In the genomic region with DNA sequence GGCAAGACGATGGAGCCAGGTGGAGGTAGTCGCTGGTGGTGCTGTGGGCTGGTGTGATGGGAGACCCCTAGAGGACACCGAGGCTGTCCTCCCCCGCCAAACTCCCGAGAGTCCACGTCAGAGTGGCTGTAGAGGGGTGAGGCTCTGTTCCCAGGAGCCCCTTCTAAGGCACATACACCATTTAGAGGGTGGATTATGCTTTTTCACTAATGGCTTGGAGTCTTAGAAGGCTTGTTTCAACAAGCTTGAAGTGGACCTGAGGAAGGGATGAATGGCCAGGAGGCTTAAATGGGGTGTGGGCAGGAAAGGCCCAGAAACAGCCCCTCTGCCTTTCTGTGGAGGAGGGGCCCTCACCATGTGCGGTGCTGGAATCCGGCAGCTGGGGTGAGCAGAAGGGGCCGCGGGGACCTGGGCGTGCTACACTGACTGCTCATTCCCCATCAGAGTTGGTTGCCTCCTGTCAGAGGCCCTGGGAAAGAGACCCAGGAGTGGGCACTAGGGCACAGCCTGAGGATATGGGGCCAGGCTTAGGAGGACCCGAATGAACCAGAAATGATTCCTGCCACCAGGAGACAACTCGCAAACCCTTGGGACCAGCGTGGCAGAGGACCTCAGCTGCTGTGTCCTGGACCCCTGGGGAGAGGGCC, we compare ENCODE assay signal across 13 cellular contexts.
DNase-seq lines count a peak whose midpoint lies in the region; ATAC-seq, FAIRE-seq and TF ChIP-seq lines count a peak whose summit lies in the region.
"Had no signal": no experiment of that assay in that cellular context is flagged by ENCODE, and none has a peak within 500 bp of the region (broad histone marks: within the 10 kb centered on the region; RNA-seq: fewer than 3 reads in every experiment).

No MANE protein-coding gene starts in this region.

- H3K4me1 ChIP-seq in GM23338 (ENCODE audit: insufficient read depth) = no peaks in the 10 kb centered on the region
- H3K4me1 ChIP-seq in spleen = peaks cover 0 to 31% (median 19%) of the 10 kb centered on the region in 6 donors

- no peak overlapping the region for H3K4me3 Mint-ChIP-seq in GM23338
- H3K4me3 Mint-ChIP-seq in glutamatergic neuron (ENCODE audit: unreplicated experiment) = peak overlapping the region; percentile 58

- H3K4me1 Mint-ChIP-seq in GM23338 (peaks cover 11% of the 10 kb centered on the region; the same call in 2 of the 3 replicates), glutamatergic neuron (ENCODE audit: low read depth, unreplicated experiment) (peaks cover 64% of the 10 kb centered on the region)

- no peak for FAIRE-seq in GM19239 (lab: Jason Lieb, UNC)

- no peaks in the 10 kb centered on the region for H3K9me3 ChIP-seq in spleen
- H3K9me3 ChIP-seq: Peyer's patch had no signal

- no peaks in the 10 kb centered on the region for H3K9me2 ChIP-seq in GM23338 (ENCODE audit: insufficient read depth)

- H3K4me2 ChIP-seq in GM23338 = no peak overlapping the region

- H3K36me3 Mint-ChIP-seq in GM23338 (ENCODE audit: low read depth) (no peaks in the 10 kb centered on the region), glutamatergic neuron (ENCODE audit: unreplicated experiment) (no peaks in the 10 kb centered on the region)

- H3K27ac ChIP-seq in GM23338 (ENCODE audit: low read depth) (no peak overlapping the region), spleen (no peak overlapping the region)
- H3K27ac ChIP-seq: Peyer's patch had no signal

- H3K27me3 ChIP-seq in GM23338 (ENCODE audit: insufficient read depth) (no peaks in the 10 kb centered on the region), spleen (replicated peaks in 1 of 7) (no peaks in the 10 kb centered on the region)
- H3K27me3 ChIP-seq: Peyer's patch had no signal

- H3F3A ChIP-seq in GM23338 (replicated peaks; ENCODE audit: low read depth) = no peaks in the 10 kb centered on the region

- ATAC-seq in GM23338 (peak; percentile 63), GM19463 (IDR thresholded peaks at IDR 0.05; ENCODE audit: unreplicated experiment) (no peak), HG03378 (IDR thresholded peaks at IDR 0.05; ENCODE audit: unreplicated experiment) (no peak)

- H3K9me3 Mint-ChIP-seq in GM23338 (no peaks in the 10 kb centered on the region), glutamatergic neuron (ENCODE audit: unreplicated experiment) (peaks cover 19% of the 10 kb centered on the region)

- H3K27ac Mint-ChIP-seq in GM23338 (no peak overlapping the region), glutamatergic neuron (ENCODE audit: unreplicated experiment) (peak overlapping the region; percentile 75)

- peak overlapping the region; percentile 74; the same call in 1 of the 2 replicates for H2AFZ ChIP-seq in GM23338

- H3K79me2 ChIP-seq in GM23338 (replicated peaks; ENCODE audit: insufficient read depth) = no peaks in the 10 kb centered on the region

- 85 to 96% (median 93%) methylated on average over 13 to 14 of the region's 14 CpGs for WGBS in spleen, 5 donors

- TF ChIP-seq POLR2A in spleen (IDR thresholded peaks at IDR 0.05) = no peak

- DNase-seq in GM23338 (ENCODE audit: low spot score) (no peak), NCI-H524 treated with DMSO at 0.1 percent for 48 hours (lab: John Stamatoyannopoulos, UW) (peak; percentile 25), glutamatergic neuron (peak; percentile 35), spleen (peak; percentile 56), medulla oblongata (ENCODE audit: extremely low spot score) (no peak), GM19239 (ENCODE audit: insufficient read length, low spot score) (no peak)
- DNase-seq: C1 segment of cervical spinal cord, KBM-7, NCI-H1048, Peyer's patch, SIG-M5 had no signal

- H3K4me3 ChIP-seq in GM23338 (no peak overlapping the region), spleen (no peak overlapping the region)
- H3K4me3 ChIP-seq: Peyer's patch had no signal

- H3K36me3 ChIP-seq in GM23338 (ENCODE audit: insufficient read depth) (no peaks in the 10 kb centered on the region), spleen (no peaks in the 10 kb centered on the region)
- H3K36me3 ChIP-seq: Peyer's patch had no signal

- TF ChIP-seq CTCF in GM23338 (conservative IDR thresholded peaks at IDR 0.05; ENCODE audit: low read depth in 2 of 2) = peak in 1 of 2 experiments; percentile 36; a peak in 2 of 4 replicates
- TF ChIP-seq CTCF in glutamatergic neuron (IDR thresholded peaks at IDR 0.05; ENCODE audit: partially characterized antibody, unreplicated experiment) = no peak
- TF ChIP-seq CTCF in spleen (IDR thresholded peaks at IDR 0.05 in 8 of 11, conservative IDR thresholded peaks at IDR 0.05 in 3 of 11) = no peak

- peaks cover 14% of the 10 kb centered on the region for H3K27me3 Mint-ChIP-seq in GM23338 (ENCODE audit: insufficient read depth, low read depth, poor library complexity)
- H3K27me3 Mint-ChIP-seq in glutamatergic neuron (ENCODE audit: unreplicated experiment) = peaks cover 16% of the 10 kb centered on the region

- H4K20me1 ChIP-seq in GM23338 (replicated peaks; ENCODE audit: insufficient read depth) = no peaks in the 10 kb centered on the region

- intact Hi-C loops in spleen (cut with DNase I; ENCODE audit: low total_unique reads) = no loop called here

TF ChIP-seq in GM23338, 12 proteins besides CTCF, POLR2A, EP300 and RAD21 (continues in another document):
- TF ChIP-seq EZH2phosphoT487 (IDR thresholded peaks at IDR 0.05; ENCODE audit: unreplicated experiment) (no peak), STAT1 (IDR thresholded peaks at IDR 0.05; ENCODE audit: unreplicated experiment) (no peak), NANOG (IDR thresholded peaks at IDR 0.05; ENCODE audit: borderline replicate concordance) (no peak), POLR2AphosphoS5 (IDR thresholded peaks at IDR 0.05; ENCODE audit: low read depth) (no peak), CREB1 (CRISPR knock-in tag; IDR thresholded peaks at IDR 0.05; ENCODE audit: low read depth) (no peak), JUNB (IDR thresholded peaks at IDR 0.05; ENCODE audit: unreplicated experiment) (no peak), EZH2 (IDR thresholded peaks at IDR 0.05; ENCODE audit: low read depth, unreplicated experiment) (no peak), ZNF331 (CRISPR knock-in tag; IDR thresholded peaks at IDR 0.05; ENCODE audit: low read depth) (no peak), ZNF114 (CRISPR knock-in tag; IDR thresholded peaks at IDR 0.05) (no peak)
- TF ChIP-seq, protein P1, sequence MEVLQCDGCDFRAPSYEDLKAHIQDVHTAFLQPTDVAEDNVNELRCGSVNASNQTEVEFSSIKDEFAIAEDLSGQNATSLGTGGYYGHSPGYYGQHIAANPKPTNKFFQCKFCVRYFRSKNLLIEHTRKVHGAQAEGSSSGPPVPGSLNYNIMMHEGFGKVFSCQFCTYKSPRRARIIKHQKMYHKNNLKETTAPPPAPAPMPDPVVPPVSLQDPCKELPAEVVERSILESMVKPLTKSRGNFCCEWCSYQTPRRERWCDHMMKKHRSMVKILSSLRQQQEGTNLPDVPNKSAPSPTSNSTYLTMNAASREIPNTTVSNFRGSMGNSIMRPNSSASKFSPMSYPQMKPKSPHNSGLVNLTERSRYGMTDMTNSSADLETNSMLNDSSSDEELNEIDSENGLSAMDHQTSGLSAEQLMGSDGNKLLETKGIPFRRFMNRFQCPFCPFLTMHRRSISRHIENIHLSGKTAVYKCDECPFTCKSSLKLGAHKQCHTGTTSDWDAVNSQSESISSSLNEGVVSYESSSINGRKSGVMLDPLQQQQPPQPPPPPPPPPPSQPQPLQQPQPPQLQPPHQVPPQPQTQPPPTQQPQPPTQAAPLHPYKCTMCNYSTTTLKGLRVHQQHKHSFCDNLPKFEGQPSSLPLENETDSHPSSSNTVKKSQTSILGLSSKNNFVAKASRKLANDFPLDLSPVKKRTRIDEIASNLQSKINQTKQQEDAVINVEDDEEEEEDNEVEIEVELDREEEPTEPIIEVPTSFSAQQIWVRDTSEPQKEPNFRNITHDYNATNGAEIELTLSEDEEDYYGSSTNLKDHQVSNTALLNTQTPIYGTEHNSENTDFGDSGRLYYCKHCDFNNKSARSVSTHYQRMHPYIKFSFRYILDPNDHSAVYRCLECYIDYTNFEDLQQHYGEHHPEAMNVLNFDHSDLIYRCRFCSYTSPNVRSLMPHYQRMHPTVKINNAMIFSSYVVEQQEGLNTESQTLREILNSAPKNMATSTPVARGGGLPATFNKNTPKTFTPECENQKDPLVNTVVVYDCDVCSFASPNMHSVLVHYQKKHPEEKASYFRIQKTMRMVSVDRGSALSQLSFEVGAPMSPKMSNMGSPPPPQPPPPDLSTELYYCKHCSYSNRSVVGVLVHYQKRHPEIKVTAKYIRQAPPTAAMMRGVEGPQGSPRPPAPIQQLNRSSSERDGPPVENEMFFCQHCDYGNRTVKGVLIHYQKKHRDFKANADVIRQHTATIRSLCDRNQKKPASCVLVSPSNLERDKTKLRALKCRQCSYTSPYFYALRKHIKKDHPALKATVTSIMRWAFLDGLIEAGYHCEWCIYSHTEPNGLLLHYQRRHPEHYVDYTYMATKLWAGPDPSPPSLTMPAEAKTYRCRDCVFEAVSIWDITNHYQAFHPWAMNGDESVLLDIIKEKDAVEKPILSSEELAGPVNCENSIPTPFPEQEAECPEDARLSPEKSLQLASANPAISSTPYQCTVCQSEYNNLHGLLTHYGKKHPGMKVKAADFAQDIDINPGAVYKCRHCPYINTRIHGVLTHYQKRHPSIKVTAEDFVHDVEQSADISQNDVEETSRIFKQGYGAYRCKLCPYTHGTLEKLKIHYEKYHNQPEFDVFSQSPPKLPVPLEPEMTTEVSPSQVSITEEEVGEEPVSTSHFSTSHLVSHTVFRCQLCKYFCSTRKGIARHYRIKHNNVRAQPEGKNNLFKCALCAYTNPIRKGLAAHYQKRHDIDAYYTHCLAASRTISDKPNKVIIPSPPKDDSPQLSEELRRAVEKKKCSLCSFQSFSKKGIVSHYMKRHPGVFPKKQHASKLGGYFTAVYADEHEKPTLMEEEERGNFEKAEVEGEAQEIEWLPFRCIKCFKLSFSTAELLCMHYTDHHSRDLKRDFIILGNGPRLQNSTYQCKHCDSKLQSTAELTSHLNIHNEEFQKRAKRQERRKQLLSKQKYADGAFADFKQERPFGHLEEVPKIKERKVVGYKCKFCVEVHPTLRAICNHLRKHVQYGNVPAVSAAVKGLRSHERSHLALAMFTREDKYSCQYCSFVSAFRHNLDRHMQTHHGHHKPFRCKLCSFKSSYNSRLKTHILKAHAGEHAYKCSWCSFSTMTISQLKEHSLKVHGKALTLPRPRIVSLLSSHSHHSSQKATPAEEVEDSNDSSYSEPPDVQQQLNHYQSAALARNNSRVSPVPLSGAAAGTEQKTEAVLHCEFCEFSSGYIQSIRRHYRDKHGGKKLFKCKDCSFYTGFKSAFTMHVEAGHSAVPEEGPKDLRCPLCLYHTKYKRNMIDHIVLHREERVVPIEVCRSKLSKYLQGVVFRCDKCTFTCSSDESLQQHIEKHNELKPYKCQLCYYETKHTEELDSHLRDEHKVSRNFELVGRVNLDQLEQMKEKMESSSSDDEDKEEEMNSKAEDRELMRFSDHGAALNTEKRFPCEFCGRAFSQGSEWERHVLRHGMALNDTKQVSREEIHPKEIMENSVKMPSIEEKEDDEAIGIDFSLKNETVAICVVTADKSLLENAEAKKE (CRISPR knock-in tag; IDR thresholded peaks at IDR 0.05) = no peak

Comparison
In these comparisons a context has a peak if more than half of its experiments do, and no peak if none do; other contexts are left out.
1. DNase-seq: peak in NCI-H524 treated with DMSO at 0.1 percent for 48 hours (single experiment), glutamatergic neuron (single experiment) and spleen (single experiment); none in GM23338 (single experiment), medulla oblongata (single experiment) and GM19239 (single experiment).